In the genomic region with DNA sequence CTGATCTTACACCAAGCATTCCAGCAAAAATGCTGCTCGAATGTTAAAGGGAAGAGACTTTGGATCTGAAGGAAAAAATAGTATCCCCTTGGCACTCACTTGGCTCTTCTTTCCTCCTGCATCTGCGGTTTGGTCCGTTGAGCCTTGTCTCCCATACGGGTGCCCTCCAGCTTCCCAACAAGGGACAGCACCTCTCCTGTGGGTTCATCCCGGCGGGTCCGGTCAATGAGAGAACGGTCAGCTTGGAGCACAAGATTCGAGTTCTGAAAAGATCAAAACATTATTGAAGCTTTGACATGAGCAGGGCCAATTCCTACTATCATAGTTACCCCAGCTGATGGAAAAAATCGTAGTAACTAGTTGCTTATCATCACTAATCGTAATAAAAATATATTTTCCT, we compare ENCODE assay signal across 8 cellular contexts.
A peak's percentile ranks its signal among the peaks of the same experiment; 100 is the strongest.
DNase-seq lines count a peak whose midpoint lies in the region; ATAC-seq, FAIRE-seq and TF ChIP-seq lines count a peak whose summit lies in the region.

No MANE protein-coding gene starts in this region.

- peaks cover 4% of the 10 kb centered on the region for H3K27me3 Mint-ChIP-seq in nephron progenitor cell (ENCODE audit: low read depth, poor library complexity)

- H3K27ac ChIP-seq in BLaER1 (peak overlapping the region; percentile 89), MM.1S (ENCODE audit: low read length) (no peak overlapping the region; the same call in 1 of the 2 replicates), duodenal mucosa (ENCODE audit: low read depth, low read length) (no peak overlapping the region)

- peaks cover 47% of the 10 kb centered on the region for H3K4me1 Mint-ChIP-seq in nephron progenitor cell

- H3K79me2 ChIP-seq in MM.1S (ENCODE audit: low read length): peaks cover 65% of the 10 kb centered on the region

- H3K9me2 ChIP-seq in MM.1S (replicated peaks; ENCODE audit: insufficient read depth, low read length): no peaks in the 10 kb centered on the region

- H3K4me1 ChIP-seq in BLaER1: peaks cover 45% of the 10 kb centered on the region
- peaks cover 16% of the 10 kb centered on the region for H3K4me1 ChIP-seq in MM.1S (ENCODE audit: low read length)
- peaks cover 14 to 18% of the 10 kb centered on the region in 2 donors for H3K4me1 ChIP-seq in duodenal mucosa (ENCODE audit: control insufficient read depth in 1 of 2, insufficient read depth in 2 of 2, low read length in 2 of 2)

- H2AFZ ChIP-seq in MM.1S (ENCODE audit: low read length): no peak overlapping the region

- DNase-seq in MM.1S (no peak), nephron progenitor cell (no peak), urothelium cell line (ENCODE audit: low spot score) (no peak), DMS153 (lab: John Stamatoyannopoulos, UW) (no peak)
- no peak for DNase-seq in activated CD4-positive, alpha-beta T cell treated with anti-CD3 and anti-CD28 coated beads, Interleukin-2, amount 50 U/mL, for 4 hours

- H3K27me3 ChIP-seq in BLaER1: no peaks in the 10 kb centered on the region
- no peaks in the 10 kb centered on the region for H3K27me3 ChIP-seq in MM.1S (replicated peaks; ENCODE audit: insufficient read depth, low read length)
- H3K27me3 ChIP-seq in duodenal mucosa (ENCODE audit: control insufficient read depth in 1 of 2, insufficient read depth in 2 of 2, low read length in 2 of 2): no peaks in the 10 kb centered on the region

- H3K4me3 Mint-ChIP-seq in nephron progenitor cell: peak overlapping the region; percentile 100

- no peak for TF ChIP-seq CTCF in MM.1S (IDR thresholded peaks at IDR 0.05; ENCODE audit: low read length)
- no peak for TF ChIP-seq CTCF in nephron progenitor cell (IDR thresholded peaks at IDR 0.05)

- no peak for ATAC-seq in HG02798 (IDR thresholded peaks at IDR 0.05; ENCODE audit: poor library complexity, unreplicated experiment)

- H4K20me1 ChIP-seq in BLaER1: peaks cover 51% of the 10 kb centered on the region
- H4K20me1 ChIP-seq in MM.1S (ENCODE audit: insufficient read depth, low read length): no peaks in the 10 kb centered on the region

- peak overlapping the region; percentile 78 for H3K27ac Mint-ChIP-seq in nephron progenitor cell

- no peaks in the 10 kb centered on the region for H3F3A ChIP-seq in MM.1S (ENCODE audit: insufficient read depth, low read length)

- peaks cover 43% of the 10 kb centered on the region for H3K36me3 Mint-ChIP-seq in nephron progenitor cell (ENCODE audit: low read depth)

- H3K9ac ChIP-seq in BLaER1 (peak overlapping the region; percentile 88), MM.1S (ENCODE audit: low read length) (peak overlapping the region; percentile 87), duodenal mucosa (ENCODE audit: low read depth in 1 of 2, low read length in 2 of 2) (peak overlapping the region; percentile 86 to 94)

- H3K36me3 ChIP-seq in BLaER1: peaks cover 77% of the 10 kb centered on the region
- peaks cover 12% of the 10 kb centered on the region for H3K36me3 ChIP-seq in MM.1S (replicated peaks; ENCODE audit: insufficient read depth, low read length)
- H3K36me3 ChIP-seq in duodenal mucosa (ENCODE audit: control insufficient read depth in 1 of 2, insufficient read depth in 2 of 2, low read length in 2 of 2): peaks cover 27 to 38% of the 10 kb centered on the region in 2 donors

- H3K9me3 ChIP-seq in BLaER1 (no peaks in the 10 kb centered on the region), MM.1S (replicated peaks; ENCODE audit: insufficient read depth, low read length) (no peaks in the 10 kb centered on the region), duodenal mucosa (ENCODE audit: control insufficient read depth in 1 of 2, low read length in 2 of 2) (no peaks in the 10 kb centered on the region)

- peak overlapping the region; percentile 91 for H3K4me2 ChIP-seq in BLaER1
- peak overlapping the region; percentile 88 for H3K4me2 ChIP-seq in MM.1S (ENCODE audit: low read depth, low read length)

- FAIRE-seq in urothelium cell line (lab: Jason Lieb, UNC): no peak

- no peaks in the 10 kb centered on the region for H3K9me3 Mint-ChIP-seq in nephron progenitor cell

- H3K4me3 ChIP-seq in BLaER1: peak overlapping the region; percentile 78
- peak overlapping the region; percentile 85 for H3K4me3 ChIP-seq in MM.1S (ENCODE audit: low read length)
- peak overlapping the region; percentile 89 to 98 for H3K4me3 ChIP-seq in duodenal mucosa (ENCODE audit: low read depth in 1 of 2, low read length in 2 of 2)
